Comparison of ENCODE assay signal across 14 cellular contexts in the genomic region with DNA sequence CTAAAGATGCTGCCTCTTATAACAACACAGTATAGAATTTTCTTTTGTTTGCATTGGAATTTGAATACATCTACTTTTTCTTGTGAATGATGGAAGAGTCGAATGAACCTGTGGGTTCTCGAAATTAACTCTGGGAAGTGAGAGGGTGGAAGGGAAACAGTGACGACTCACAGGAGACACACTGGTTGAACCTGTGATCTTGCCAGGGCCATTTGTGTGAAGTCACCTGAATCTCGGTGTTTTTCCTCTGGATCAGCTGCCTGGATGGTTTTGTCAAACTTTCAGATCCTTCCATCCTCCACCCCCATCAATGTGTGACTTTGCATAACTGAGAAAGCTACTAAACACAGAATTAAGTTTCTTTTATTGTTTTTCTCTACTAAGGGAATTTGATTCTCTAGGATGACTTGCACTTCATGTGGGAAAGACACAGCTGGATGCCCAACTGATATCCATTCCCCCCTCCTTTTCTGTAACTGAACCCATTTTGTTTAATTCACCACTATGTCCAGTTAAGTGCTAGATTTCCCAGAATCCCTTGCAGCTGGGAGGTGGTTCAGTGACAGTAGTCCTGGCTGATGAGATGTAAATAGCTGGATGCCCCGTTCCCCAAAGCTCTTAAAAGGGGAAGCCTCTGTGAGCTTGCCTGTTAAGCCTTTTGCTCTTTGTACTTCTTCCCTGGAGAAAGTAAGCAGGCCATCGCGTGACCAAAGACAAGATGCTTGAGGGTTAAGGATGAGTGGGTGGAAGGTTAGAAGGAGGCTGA. TPM values are rescaled to one million over a fixed set of nuclear protein-coding genes. Genes with fewer than 3 reads are reported as not detected.
DNase-seq lines count a peak whose midpoint lies in the region; ATAC-seq and TF ChIP-seq lines count a peak whose summit lies in the region.
"Had no signal": no experiment of that assay in that cellular context is flagged by ENCODE, and none has a peak within 500 bp of the region (broad histone marks: within the 10 kb centered on the region; RNA-seq: fewer than 3 reads in every experiment).

No MANE protein-coding gene starts in this region.

- H3K79me2 ChIP-seq in PC-3 (ENCODE audit: low read length), result peaks cover 99% of the 10 kb centered on the region

- no TSS peak for BruUV-seq in PC-3 (replicated peaks; lab: Mats Ljungman, UMichigan)

- H3K9ac ChIP-seq in PC-3 (ENCODE audit: low read length), result no peak overlapping the region

- 69 to 82% (median 73%) methylated on average over 7 of the region's 7 CpGs for WGBS in heart left ventricle, 4 donors

- CTCF ChIA-PET in PC-3 (lab: Charles Lee), result no interaction called here

- peak; percentile 15 for ATAC-seq in left ventricle myocardium superior
- no peak for ATAC-seq in heart left ventricle
- no peak for ATAC-seq in PC-3
- ATAC-seq in upper lobe of right lung, result peak; percentile 81
- ATAC-seq: stimulated activated memory B cell treated with anti-CD40 and anti-IgM and Interleukin-4, amounts not matched to agents 10 μg/mL and 1 μg/mL and 100 μg/mL, for 72 hours had no signal

- peaks cover 13% of the 10 kb centered on the region; the same call in 1 of the 2 replicates for H4K20me1 ChIP-seq in PC-3 (ENCODE audit: low read length)

- intact Hi-C loops in left ventricle myocardium superior (cut with micrococcal nuclease), result no loop called here
- intact Hi-C loops in heart left ventricle (cut with DNase I), result loop anchor here in 2 of 10 donors (5.0 kb wide), 2 partner anchors 37 to 102 kb away; no protein-coding TSS in a partner anchor
- intact Hi-C loops in PC-3 (cut with micrococcal nuclease), result no loop called here
- intact Hi-C loops in upper lobe of right lung (cut with DNase I), result no loop called here

- H3K27ac ChIP-seq in heart left ventricle (peak overlapping the region in 3 of 12 donors; percentile 2 to 25 (median 5)), PC-3 (ENCODE audit: low read length) (no peak overlapping the region), upper lobe of right lung (no peak overlapping the region)
- H3K27ac ChIP-seq: breast epithelium, WERI-Rb-1 had no signal

- H3K4me1 ChIP-seq in heart left ventricle, result peaks cover 0 to 91% (median 75%) of the 10 kb centered on the region in 12 donors
- H3K4me1 ChIP-seq in PC-3 (ENCODE audit: insufficient read depth, low read length), result peaks cover 20% of the 10 kb centered on the region
- peaks cover 4% of the 10 kb centered on the region for H3K4me1 ChIP-seq in upper lobe of right lung
- H3K4me1 ChIP-seq: breast epithelium had no signal

- TF ChIP-seq CTCF in heart left ventricle (IDR thresholded peaks at IDR 0.05) (no peak), PC-3 (conservative IDR thresholded peaks at IDR 0.05; ENCODE audit: low read depth, low read length) (no peak), upper lobe of right lung (IDR thresholded peaks at IDR 0.05) (no peak)

- no peaks in the 10 kb centered on the region for H3K9me3 ChIP-seq in heart left ventricle
- H3K9me3 ChIP-seq in PC-3 (ENCODE audit: low read length), result no peaks in the 10 kb centered on the region
- no peaks in the 10 kb centered on the region for H3K9me3 ChIP-seq in upper lobe of right lung
- H3K9me3 ChIP-seq: breast epithelium, MG63 had no signal

- peaks cover 0 to 3% (median 0%) of the 10 kb centered on the region in 9 donors for H3K36me3 ChIP-seq in heart left ventricle
- peaks cover 2% of the 10 kb centered on the region; the same call in 1 of the 2 replicates for H3K36me3 ChIP-seq in PC-3 (ENCODE audit: low read depth, low read length)
- H3K36me3 ChIP-seq in upper lobe of right lung, result no peaks in the 10 kb centered on the region
- H3K36me3 ChIP-seq: breast epithelium, WERI-Rb-1 had no signal

- H2AFZ ChIP-seq in PC-3 (ENCODE audit: low read length), result no peak overlapping the region

- POLR2A ChIA-PET in PC-3 (lab: Charles Lee; ENCODE audit: unreplicated experiment), result no interaction called here

- no peaks in the 10 kb centered on the region for H3F3A ChIP-seq in PC-3 (ENCODE audit: low read length, unreplicated experiment)

- H3K9me2 ChIP-seq in PC-3 (replicated peaks; ENCODE audit: low read length), result no peaks in the 10 kb centered on the region

- no peak for TF ChIP-seq POLR2A in heart left ventricle (IDR thresholded peaks at IDR 0.05)

- H3K4me3 ChIP-seq in heart left ventricle, result no peak overlapping the region
- no peak overlapping the region for H3K4me3 ChIP-seq in PC-3 (ENCODE audit: low read length)
- H3K4me3 ChIP-seq in upper lobe of right lung, result no peak overlapping the region
- H3K4me3 ChIP-seq: breast epithelium, MG63 had no signal

- no peak overlapping the region for H3K4me2 ChIP-seq in PC-3 (ENCODE audit: low read length)

- DNase-seq in left ventricle myocardium superior, result no peak
- no peak for DNase-seq in heart left ventricle
- peak; percentile 28 for DNase-seq in PC-3
- DNase-seq in foreskin melanocyte, result peak; percentile 24
- DNase-seq in upper lobe of right lung, result no peak
- no peak for DNase-seq in SK-N-DZ (ENCODE audit: low spot score)
- no peak for DNase-seq in iPS-NIHi7 (ENCODE audit: extremely low spot score)
- DNase-seq in AG08396 (ENCODE audit: low spot score), result no peak
- DNase-seq: activated effector memory CD4-positive, alpha-beta T cell treated with Interleukin-2 at 50 U/mL for 16 hours; MG63; NCI-H226; WERI-Rb-1 had no signal

- H3K27me3 ChIP-seq in heart left ventricle (no peaks in the 10 kb centered on the region), PC-3 (ENCODE audit: low read length) (no peaks in the 10 kb centered on the region), upper lobe of right lung (no peaks in the 10 kb centered on the region)
- H3K27me3 ChIP-seq: breast epithelium, MG63 had no signal

RNA-seq across cellular contexts. Expression of gene PPFIBP1, which starts 6.3 kb away (rescaled TPM):
- 332 TPM for total RNA-seq in left ventricle myocardium superior
- total RNA-seq in heart left ventricle, result 100 to 1,000 TPM; 141 to 413 (median 277) TPM
- 10 to 100 TPM; 48.7 to 63.8 TPM for polyA plus RNA-seq in heart left ventricle
- total RNA-seq in PC-3 (2014; rRNA removed), result 56.9 and 57.2 TPM in 2 replicates
- total RNA-seq in upper lobe of right lung, result 136 TPM
- 17.9 and 27.7 TPM in 2 replicates for polyA plus RNA-seq in SK-N-DZ (2014; cell fraction: cytosol; rRNA removed)
- 23.4 and 28.7 TPM in 2 replicates for polyA plus RNA-seq in SK-N-DZ (2014; cell fraction: nucleus; rRNA removed)

Comparison
In these comparisons a context has a peak if more than half of its experiments do, and no peak if none do; other contexts are left out.
1. ATAC-seq: peak in left ventricle myocardium superior (single experiment) and upper lobe of right lung (single experiment); none in heart left ventricle (0 of 4) and PC-3 (single experiment).
2. DNase-seq: peak in PC-3 (single experiment) and foreskin melanocyte (single experiment); none in left ventricle myocardium superior (single experiment), heart left ventricle (0 of 5), upper lobe of right lung (single experiment), SK-N-DZ (single experiment), iPS-NIHi7 (single experiment) and AG08396 (single experiment).